ENCODE assay signal across 26 cellular contexts in the genomic region with DNA sequence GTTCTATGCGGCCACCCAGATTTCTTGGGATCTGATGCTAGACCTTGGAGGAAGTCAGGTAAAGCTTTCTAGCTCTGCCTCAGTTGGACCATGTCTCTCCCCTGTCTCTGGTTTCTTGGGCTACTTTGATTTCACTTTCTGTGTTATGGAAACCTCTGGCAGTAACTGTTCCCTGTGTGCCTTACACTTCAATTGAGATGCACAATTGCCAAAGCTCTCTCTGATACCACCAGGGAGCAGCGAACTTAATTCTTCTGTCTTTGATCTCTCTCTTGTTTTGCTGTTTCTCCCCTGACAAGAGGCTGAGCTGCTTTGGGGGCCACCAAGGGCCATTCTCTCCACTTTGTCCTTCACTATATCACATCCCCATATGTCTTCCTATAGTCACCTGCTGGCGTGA.
"Had no signal": no experiment of that assay in that cellular context is flagged by ENCODE, and none has a peak within 500 bp of the region (broad histone marks: within the 10 kb centered on the region; RNA-seq: fewer than 3 reads in every experiment).

No MANE protein-coding gene starts in this region.

- H3K4me3 ChIP-seq: esophagus squamous epithelium, lower lobe of right lung, pancreas, prostate gland, upper lobe of left lung had no signal

- ATAC-seq: activated CD8-positive, alpha-beta memory T cell treated with anti-CD3 and anti-CD28 coated beads, Interleukin-2, amount 10 ng/mL, durations not matched to agents 7 days and 5 days; activated CD8-positive, alpha-beta T cell treated with anti-CD3 and anti-CD28 coated beads for 36 hours; activated naive CD8-positive, alpha-beta T cell treated with anti-CD3 and anti-CD28 coated beads, Interleukin-2, amount 50 U/mL, for 24 hours; lower lobe of right lung; pancreas had no signal

- DNase-seq: activated B cell treated with CpG ODN at 0.5 μM for 24 hours; activated CD4-positive, alpha-beta T cell treated with anti-CD3 and anti-CD28 coated beads, Interleukin-2, amount 50 U/mL, for 1 hour; activated CD8-positive, alpha-beta memory T cell treated with anti-CD3 and anti-CD28 coated beads, Interleukin-2, amount 10 ng/mL, durations not matched to agents 7 days and 5 days; activated naive CD8-positive, alpha-beta T cell treated with anti-CD3 and anti-CD28 coated beads, Interleukin-2, amount 50 U/mL, for 24 hours; activated T-cell treated with anti-CD3 and anti-CD28 coated beads, Interleukin-2, amount 50 U/mL, for 48 hours; amygdala; esophagus squamous epithelium; glutamatergic neuron; immature natural killer cell; kidney; lower lobe of right lung; mesenchymal stem cell; nucleus accumbens; pancreas; stimulated activated CD4-positive, alpha-beta T cell treated with anti-CD3 and anti-CD28 coated beads, Interleukin-4, amount 100 ng/mL, for 1 hour; substantia nigra; T-helper 1 cell had no signal

- H3K36me3 ChIP-seq: esophagus squamous epithelium, lower lobe of right lung, pancreas, prostate gland, upper lobe of left lung had no signal

- H3K27ac ChIP-seq: lower lobe of right lung, pancreas, upper lobe of left lung had no signal

- H3K27ac Mint-ChIP-seq: activated B cell treated with CpG ODN at 0.5 μM for 24 hours; activated CD8-positive, alpha-beta memory T cell treated with anti-CD3 and anti-CD28 coated beads, Interleukin-2, amount 10 ng/mL, durations not matched to agents 7 days and 5 days; activated CD8-positive, alpha-beta T cell treated with anti-CD3 and anti-CD28 coated beads for 36 hours; activated naive CD4-positive, alpha-beta T cell treated with anti-CD3 and anti-CD28 coated beads, Interleukin-2, amount 50 U/mL, for 24 hours; activated naive CD8-positive, alpha-beta T cell treated with anti-CD3 and anti-CD28 coated beads, Interleukin-2, amount 50 U/mL, for 24 hours; activated T-helper 2 cell treated with anti-CD3 and anti-CD28 coated beads, Interferon-gamma antibody, Interleukin-2, Interleukin-4, amounts not matched to agents 10 μg/mL and 5 μg/mL and 100 μg/mL, durations not matched to agents 14 hours and 24 hours and 36 hours; dendritic cell treated with granulocyte-macrophage colony-stimulating factor and Interleukin-4, amounts not matched to agents 40 ng/mL and 50 ng/mL, for 4 days; immature natural killer cell; stimulated activated naive CD8-positive, alpha-beta T cell treated with anti-CD3 and anti-CD28 coated beads, Interleukin-15, Interleukin-2, amounts not matched to agents 100 ng/mL and 50 ng/mL, for 24 hours; T-helper 2 cell treated with Interferon-gamma antibody and Interleukin-4, amounts not matched to agents 5 μg/mL and 100 μg/mL, for 36 hours had no signal

- H3K36me3 Mint-ChIP-seq: activated CD8-positive, alpha-beta memory T cell treated with anti-CD3 and anti-CD28 coated beads, Interleukin-2, amount 10 ng/mL, durations not matched to agents 7 days and 5 days; activated naive CD4-positive, alpha-beta T cell treated with anti-CD3 and anti-CD28 coated beads, Interleukin-2, amount 50 U/mL, for 24 hours; immature natural killer cell had no signal

- H3K9me3 ChIP-seq: esophagus squamous epithelium, lower lobe of right lung, pancreas, prostate gland, upper lobe of left lung had no signal

- H3K4me3 Mint-ChIP-seq: activated B cell treated with CpG ODN at 0.5 μM for 24 hours; activated CD8-positive, alpha-beta memory T cell treated with anti-CD3 and anti-CD28 coated beads, Interleukin-2, amount 10 ng/mL, durations not matched to agents 7 days and 5 days; activated CD8-positive, alpha-beta T cell treated with anti-CD3 and anti-CD28 coated beads for 36 hours; activated naive CD4-positive, alpha-beta T cell treated with anti-CD3 and anti-CD28 coated beads, Interleukin-2, amount 50 U/mL, for 24 hours; activated naive CD8-positive, alpha-beta T cell treated with anti-CD3 and anti-CD28 coated beads, Interleukin-2, amount 50 U/mL, for 24 hours; central memory CD8-positive, alpha-beta T cell; dendritic cell treated with granulocyte-macrophage colony-stimulating factor and Interleukin-4, amounts not matched to agents 40 ng/mL and 50 ng/mL, for 4 days; immature natural killer cell; stimulated activated naive CD8-positive, alpha-beta T cell treated with anti-CD3 and anti-CD28 coated beads, Interleukin-15, Interleukin-2, amounts not matched to agents 100 ng/mL and 50 ng/mL, for 24 hours; T-helper 2 cell treated with Interferon-gamma antibody and Interleukin-4, amounts not matched to agents 5 μg/mL and 100 μg/mL, for 36 hours had no signal

- H3K4me1 ChIP-seq: esophagus squamous epithelium, lower lobe of right lung, pancreas, prostate gland, upper lobe of left lung had no signal

- H3K27me3 ChIP-seq: esophagus squamous epithelium, pancreas, upper lobe of left lung had no signal

- H3K4me1 Mint-ChIP-seq: activated B cell treated with CpG ODN at 0.5 μM for 24 hours; activated CD8-positive, alpha-beta memory T cell treated with anti-CD3 and anti-CD28 coated beads, Interleukin-2, amount 10 ng/mL, durations not matched to agents 7 days and 5 days; activated naive CD4-positive, alpha-beta T cell treated with anti-CD3 and anti-CD28 coated beads, Interleukin-2, amount 50 U/mL, for 24 hours; activated naive CD8-positive, alpha-beta T cell treated with anti-CD3 and anti-CD28 coated beads, Interleukin-2, amount 50 U/mL, for 24 hours; central memory CD8-positive, alpha-beta T cell; immature natural killer cell had no signal

- H3K27me3 Mint-ChIP-seq: activated naive CD8-positive, alpha-beta T cell treated with anti-CD3 and anti-CD28 coated beads, Interleukin-2, amount 50 U/mL, for 24 hours had no signal

- H3K9me3 Mint-ChIP-seq: activated CD8-positive, alpha-beta T cell treated with anti-CD3 and anti-CD28 coated beads for 36 hours; activated naive CD4-positive, alpha-beta T cell treated with anti-CD3 and anti-CD28 coated beads, Interleukin-2, amount 50 U/mL, for 24 hours; activated T-helper 2 cell treated with anti-CD3 and anti-CD28 coated beads, Interferon-gamma antibody, Interleukin-2, Interleukin-4, amounts not matched to agents 10 μg/mL and 5 μg/mL and 100 μg/mL, durations not matched to agents 14 hours and 24 hours and 36 hours; central memory CD8-positive, alpha-beta T cell; dendritic cell treated with granulocyte-macrophage colony-stimulating factor and Interleukin-4, amounts not matched to agents 40 ng/mL and 50 ng/mL, for 4 days; T-helper 2 cell treated with Interferon-gamma antibody and Interleukin-4, amounts not matched to agents 5 μg/mL and 100 μg/mL, for 36 hours had no signal
